ENCODE assay signal across 1 cellular context in the genomic region with DNA sequence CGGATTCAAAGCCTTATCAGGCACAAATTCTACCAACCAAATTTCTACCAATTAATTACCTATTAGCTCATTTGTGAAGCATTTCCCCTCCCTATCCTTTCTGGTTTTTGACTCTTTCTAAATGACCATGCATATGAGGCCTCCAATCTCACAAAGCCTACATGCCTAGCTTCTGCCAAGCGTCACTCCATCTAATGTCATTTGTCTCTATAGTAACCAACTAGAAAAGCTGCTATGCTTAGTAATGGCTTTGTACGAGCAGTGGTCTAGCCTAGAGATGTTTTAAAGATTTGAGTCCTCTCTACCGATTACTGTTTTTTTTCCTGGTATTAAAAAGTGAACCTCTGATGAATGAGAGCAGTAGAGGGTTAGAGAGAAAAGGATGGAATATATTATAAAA.
TF ChIP-seq lines count a peak whose summit lies in the region.

No MANE protein-coding gene starts in this region.

TF ChIP-seq in SK-N-SH, 30 proteins besides CTCF, POLR2A, EP300 and RAD21:
- TF ChIP-seq MXI1 (IDR thresholded peaks at IDR 0.05; ENCODE audit: low read depth, low read length): peak; percentile 16; the same call in 1 of the 2 replicates
- no peak for TF ChIP-seq EZH2phosphoT487 (IDR thresholded peaks at IDR 0.05; ENCODE audit: borderline replicate concordance, low read depth)
- peak; percentile 60; the same call in 1 of the 2 replicates for TF ChIP-seq RFX5 (IDR thresholded peaks at IDR 0.05; ENCODE audit: low read length)
